Comparison of ENCODE assay signal across 16 cellular contexts in the genomic region with DNA sequence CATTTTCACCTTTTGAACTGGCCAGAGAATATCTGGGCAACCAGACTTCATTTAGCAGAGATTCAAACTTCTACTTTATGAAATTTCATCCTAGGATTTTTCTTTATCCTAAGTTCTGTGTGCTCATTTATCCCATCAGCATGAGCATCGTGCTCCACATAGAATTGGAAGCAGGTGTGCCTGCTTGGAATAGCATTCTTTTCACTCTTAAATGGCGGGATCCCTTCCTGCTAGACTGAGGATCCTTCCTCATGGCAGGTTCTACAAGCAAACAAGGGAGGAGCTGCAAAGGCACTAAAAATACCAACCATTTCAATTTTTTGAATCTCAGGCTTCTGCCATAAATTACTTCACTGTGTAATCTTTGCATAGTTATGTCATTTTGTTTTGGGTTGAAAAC.
DNase-seq lines count a peak whose midpoint lies in the region; ATAC-seq, FAIRE-seq and TF ChIP-seq lines count a peak whose summit lies in the region.
"Had no signal": no experiment of that assay in that cellular context is flagged by ENCODE, and none has a peak within 500 bp of the region (broad histone marks: within the 10 kb centered on the region; RNA-seq: fewer than 3 reads in every experiment).

No MANE protein-coding gene starts in this region.

- CTCF ChIA-PET in HepG2 (lab: Yijun Ruan, JAX; ENCODE audit: low intra/inter-chr PET ratio, low total read pairs) (no interaction called here), H1 (lab: Charles Lee; ENCODE audit: partially characterized antibody) (no interaction called here)

- TF ChIP-seq CTCF in HepG2 (CRISPR knock-in tag; IDR thresholded peaks at IDR 0.05) = no peak
- TF ChIP-seq CTCF in right lobe of liver (IDR thresholded peaks at IDR 0.05) = no peak
- no peak for TF ChIP-seq CTCF in H1 (IDR thresholded peaks at IDR 0.05; ENCODE audit: control extremely low read depth in 1 of 3, insufficient read depth in 1 of 3, low read depth in 1 of 3, low read length in 3 of 3)
- no peak for TF ChIP-seq CTCF in osteoblast (IDR thresholded peaks at IDR 0.05; ENCODE audit: extremely low read depth, low read depth, low read length)

- intact Hi-C loops in HepG2 (cut with micrococcal nuclease; ENCODE audit: unreplicated experiment) = no loop called here
- intact Hi-C loops in right lobe of liver (cut with DNase I) = no loop called here

- no peak for TF ChIP-seq EP300 in HepG2 (IDR thresholded peaks at IDR 0.05; ENCODE audit: low read depth in 2 of 2, low read length in 2 of 2)
- no peak for TF ChIP-seq EP300 in HepG2 (CRISPR knock-in tag; IDR thresholded peaks at IDR 0.05; ENCODE audit: borderline replicate concordance)
- TF ChIP-seq EP300 in H1 (IDR thresholded peaks at IDR 0.05; ENCODE audit: borderline replicate concordance in 1 of 2, low read depth in 2 of 2, low read length in 2 of 2) = no peak

- no peak for FAIRE-seq in HepG2 (lab: Jason Lieb, UNC)
- no peak for FAIRE-seq in H1 (lab: Jason Lieb, UNC)
- FAIRE-seq: GM12892, H54 had no signal

- no peak overlapping the region for H4K5ac ChIP-seq in H1 (ENCODE audit: insufficient read length, low read depth, low read length)

- H2BK12ac ChIP-seq in H1 (ENCODE audit: low read depth, low read length) = no peak overlapping the region

- H3K4me1 ChIP-seq in HepG2 (ENCODE audit: insufficient read depth, low read length) (no peaks in the 10 kb centered on the region), right lobe of liver (no peaks in the 10 kb centered on the region), H1 (replicated peaks in 1 of 4; ENCODE audit: control insufficient read depth in 3 of 4, insufficient read depth in 4 of 4, low read length in 3 of 4) (no peaks in the 10 kb centered on the region), osteoblast (ENCODE audit: insufficient read depth, low read length) (peaks cover 5% of the 10 kb centered on the region)
- H3K4me1 ChIP-seq in effector memory CD4-positive, alpha-beta T cell (ENCODE audit: control insufficient read depth, insufficient read depth, low read length, poor library complexity, severe bottlenecking) = no peaks in the 10 kb centered on the region

- DNase-seq in HepG2 (ENCODE audit: low spot score) (no peak), right lobe of liver (no peak), H1 (ENCODE audit: low read depth in 1 of 2, low spot score in 2 of 2) (peak in 1 of 2 experiments; percentile 17), osteoblast (ENCODE audit: insufficient read length, low spot score, missing footprints) (peak; percentile 71)
- no peak for DNase-seq in effector memory CD4-positive, alpha-beta T cell
- DNase-seq: CD8-positive, alpha-beta T cell; COR-L47; DND-41; GDM1; KG1 had no signal

- H2AK5ac ChIP-seq in H1 (ENCODE audit: low read depth, low read length) = no peak overlapping the region

- 92% methylated on average over 2 of the region's 2 CpGs for WGBS in HepG2 (ENCODE audit: low lambda C conversion rate)
- 92% methylated on average over 2 of the region's 2 CpGs for WGBS in right lobe of liver (ENCODE audit: insufficient coverage, low coverage, low lambda C conversion rate, missing lambda C conversion rate)
- 87% methylated on average over 2 of the region's 2 CpGs; no CpG with 5 or more reads in 1 of the 2 experiments for WGBS in H1 (ENCODE audit: extremely low coverage in 1 of 2, insufficient coverage in 1 of 2, insufficient read length in 1 of 2, insufficient replicate concordance in 2 of 2, low coverage in 1 of 2, low lambda C conversion rate in 2 of 2, missing lambda C conversion rate in 1 of 2), 2 experiments

- no peak overlapping the region for H3K23ac ChIP-seq in H1 (ENCODE audit: insufficient read length)

- H3K9me3 ChIP-seq in HepG2 (ENCODE audit: low read length) = no peaks in the 10 kb centered on the region
- no peaks in the 10 kb centered on the region for H3K9me3 ChIP-seq in right lobe of liver
- H3K9me3 ChIP-seq in H1 (ENCODE audit: insufficient read depth in 2 of 2, low read depth in 1 of 2, low read length in 1 of 2) = no peaks in the 10 kb centered on the region
- H3K9me3 ChIP-seq in osteoblast (ENCODE audit: low read depth, low read length) = no peaks in the 10 kb centered on the region
- H3K9me3 ChIP-seq in effector memory CD4-positive, alpha-beta T cell (ENCODE audit: control insufficient read depth, low read length) = no peaks in the 10 kb centered on the region

- H3K4me3 ChIP-seq in HepG2 (replicated peaks in 1 of 3; ENCODE audit: insufficient read depth in 1 of 3, low read depth in 2 of 3, low read length in 3 of 3) (no peak overlapping the region), right lobe of liver (no peak overlapping the region), H1 (ENCODE audit: extremely low read depth in 1 of 4, insufficient read depth in 2 of 4, low read depth in 3 of 4, low read length in 4 of 4) (no peak overlapping the region), osteoblast (ENCODE audit: insufficient read depth, low read length) (no peak overlapping the region)
- H3K4me3 ChIP-seq in effector memory CD4-positive, alpha-beta T cell (ENCODE audit: insufficient read depth, low read depth, low read length, poor library complexity, severe bottlenecking) = no peak overlapping the region

- no peak overlapping the region for H2BK120ac ChIP-seq in H1 (replicated peaks; ENCODE audit: low read depth, low read length)

- no peak overlapping the region for H2BK5ac ChIP-seq in H1 (ENCODE audit: low read depth, low read length)

- H2AFZ ChIP-seq in HepG2 (ENCODE audit: low read length) (no peak overlapping the region), H1 (ENCODE audit: low read length) (no peak overlapping the region), osteoblast (ENCODE audit: low read length) (no peak overlapping the region)

- H3K56ac ChIP-seq in H1 (replicated peaks; ENCODE audit: insufficient read length, low read depth, low read length) = no peak overlapping the region

- no peak for ATAC-seq in HepG2
- ATAC-seq in right lobe of liver = no peak
- ATAC-seq in HG02981 (IDR thresholded peaks at IDR 0.05; ENCODE audit: unreplicated experiment) = no peak
- ATAC-seq in HG03159 (IDR thresholded peaks at IDR 0.05; ENCODE audit: unreplicated experiment) = no peak
- ATAC-seq: CD8-positive, alpha-beta T cell had no signal

- no peaks in the 10 kb centered on the region for H3K79me1 ChIP-seq in H1 (ENCODE audit: low read depth, low read length)

- H3K4me2 ChIP-seq in HepG2 (ENCODE audit: low read depth, low read length) (no peak overlapping the region), H1 (ENCODE audit: insufficient read depth in 1 of 2, low read depth in 2 of 2, low read length in 2 of 2) (no peak overlapping the region), osteoblast (ENCODE audit: insufficient read depth, low read length) (no peak overlapping the region)

- no peak overlapping the region for H3K4ac ChIP-seq in H1 (replicated peaks; ENCODE audit: insufficient read length, low read depth, low read length)

- H4K8ac ChIP-seq in H1 (ENCODE audit: extremely low read depth, insufficient read depth, low read length) = no peak overlapping the region

- H3K18ac ChIP-seq in H1 (ENCODE audit: extremely low read depth, low read length) = no peak overlapping the region

- no peak overlapping the region for H2BK15ac ChIP-seq in H1 (ENCODE audit: low read length)

- no peak for TF ChIP-seq POLR2A in HepG2 (IDR thresholded peaks at IDR 0.05; ENCODE audit: insufficient read depth in 1 of 2, low read depth in 2 of 2, low read length in 2 of 2)
- no peak for TF ChIP-seq POLR2A in right lobe of liver (IDR thresholded peaks at IDR 0.05)
- TF ChIP-seq POLR2A in H1 (IDR thresholded peaks at IDR 0.05; ENCODE audit: control extremely low read depth in 1 of 2, low read depth in 2 of 2, low read length in 2 of 2) = no peak

- TF ChIP-seq RAD21 in HepG2 (CRISPR knock-in tag; IDR thresholded peaks at IDR 0.05) (no peak), H1 (IDR thresholded peaks at IDR 0.05 in 1 of 2, conservative IDR thresholded peaks at IDR 0.05 in 1 of 2; ENCODE audit: low read depth in 2 of 2, low read length in 2 of 2) (no peak)

- POLR2A ChIA-PET in HepG2 (lab: Yijun Ruan, JAX) = no interaction called here
- POLR2A ChIA-PET in H1 (lab: Charles Lee; ENCODE audit: partially characterized antibody) = no interaction called here

- H3K14ac ChIP-seq in H1 (ENCODE audit: insufficient read length) = no peak overlapping the region

- no peak overlapping the region for H3K27ac ChIP-seq in HepG2 (ENCODE audit: extremely low read length, insufficient read depth, low read length)
- H3K27ac ChIP-seq in right lobe of liver = no peak overlapping the region
- H3K27ac ChIP-seq in H1 (ENCODE audit: low read depth, low read length) = no peak overlapping the region
- no peak overlapping the region for H3K27ac ChIP-seq in osteoblast (ENCODE audit: low read depth, low read length)
- H3K27ac ChIP-seq in effector memory CD4-positive, alpha-beta T cell (ENCODE audit: insufficient read depth, low read length, poor library complexity, severe bottlenecking) = no peak overlapping the region
- H3K27ac ChIP-seq: 22Rv1, HL-60 had no signal

- H3K79me2 ChIP-seq in HepG2 (ENCODE audit: insufficient read depth, low read length) (no peaks in the 10 kb centered on the region), H1 (ENCODE audit: control insufficient read depth in 1 of 2, insufficient read depth in 2 of 2, low read length in 2 of 2) (no peaks in the 10 kb centered on the region), osteoblast (ENCODE audit: insufficient read depth, low read length) (no peaks in the 10 kb centered on the region)

- TSS peak; percentile 32 for BruUV-seq in HepG2 (replicated peaks; lab: Mats Ljungman, UMichigan)

- H2BK20ac ChIP-seq in H1 (ENCODE audit: low read length) = no peak overlapping the region

- H3K27me3 ChIP-seq in HepG2 (ENCODE audit: control insufficient read depth in 1 of 2, insufficient read depth in 2 of 2, low read length in 2 of 2) (no peaks in the 10 kb centered on the region), right lobe of liver (no peaks in the 10 kb centered on the region), H1 (replicated peaks in 1 of 4; ENCODE audit: control insufficient read depth in 3 of 4, extremely low read depth in 1 of 4, insufficient read depth in 3 of 4, low read length in 3 of 4) (no peaks in the 10 kb centered on the region), osteoblast (ENCODE audit: insufficient read depth, low read length) (no peaks in the 10 kb centered on the region)
- no peaks in the 10 kb centered on the region for H3K27me3 ChIP-seq in effector memory CD4-positive, alpha-beta T cell (replicated peaks; ENCODE audit: control insufficient read depth, insufficient read depth, low read length, poor library complexity, severe bottlenecking)

- H3K9ac ChIP-seq in HepG2 (ENCODE audit: insufficient read depth, low read depth, low read length) (no peak overlapping the region), H1 (replicated peaks in 1 of 4; ENCODE audit: extremely low read depth in 1 of 4, low read depth in 3 of 4, low read length in 3 of 4) (no peak overlapping the region)

- no peaks in the 10 kb centered on the region for H3K23me2 ChIP-seq in H1 (ENCODE audit: low read depth, low read length)

- H3K36me3 ChIP-seq in HepG2 (replicated peaks in 1 of 2; ENCODE audit: control insufficient read depth in 1 of 2, insufficient read depth in 2 of 2, low read length in 2 of 2) = peaks cover 2 to 4% of the 10 kb centered on the region in 2 experiments; a peak in 2 of 5 replicates
- peaks cover 0 to 8% (median 0%) of the 10 kb centered on the region in 4 donors for H3K36me3 ChIP-seq in right lobe of liver
- no peaks in the 10 kb centered on the region for H3K36me3 ChIP-seq in H1 (ENCODE audit: control insufficient read depth in 2 of 4, insufficient read depth in 4 of 4, low read length in 3 of 4)
- peaks cover 8% of the 10 kb centered on the region for H3K36me3 ChIP-seq in osteoblast (ENCODE audit: insufficient read depth, low read length)
- H3K36me3 ChIP-seq in effector memory CD4-positive, alpha-beta T cell (ENCODE audit: control insufficient read depth, insufficient read depth, low read length) = no peaks in the 10 kb centered on the region

- in situ Hi-C loops in HepG2 (cut with HindIII; ENCODE audit: extremely low pct_ligation_motif_present, low pct_unique_long_range_greater_than_20kb) = no loop called here

- H4K91ac ChIP-seq in H1 (replicated peaks; ENCODE audit: insufficient read length, low read length) = no peak overlapping the region

- H4K20me1 ChIP-seq in HepG2 (ENCODE audit: insufficient read depth, low read length) (no peaks in the 10 kb centered on the region), H1 (replicated peaks in 1 of 2; ENCODE audit: control insufficient read depth in 1 of 2, insufficient read depth in 2 of 2, low read length in 2 of 2) (no peaks in the 10 kb centered on the region), osteoblast (ENCODE audit: insufficient read depth, low read length) (no peaks in the 10 kb centered on the region)
